8 cellular contexts compared by ENCODE assay signal in the genomic region with DNA sequence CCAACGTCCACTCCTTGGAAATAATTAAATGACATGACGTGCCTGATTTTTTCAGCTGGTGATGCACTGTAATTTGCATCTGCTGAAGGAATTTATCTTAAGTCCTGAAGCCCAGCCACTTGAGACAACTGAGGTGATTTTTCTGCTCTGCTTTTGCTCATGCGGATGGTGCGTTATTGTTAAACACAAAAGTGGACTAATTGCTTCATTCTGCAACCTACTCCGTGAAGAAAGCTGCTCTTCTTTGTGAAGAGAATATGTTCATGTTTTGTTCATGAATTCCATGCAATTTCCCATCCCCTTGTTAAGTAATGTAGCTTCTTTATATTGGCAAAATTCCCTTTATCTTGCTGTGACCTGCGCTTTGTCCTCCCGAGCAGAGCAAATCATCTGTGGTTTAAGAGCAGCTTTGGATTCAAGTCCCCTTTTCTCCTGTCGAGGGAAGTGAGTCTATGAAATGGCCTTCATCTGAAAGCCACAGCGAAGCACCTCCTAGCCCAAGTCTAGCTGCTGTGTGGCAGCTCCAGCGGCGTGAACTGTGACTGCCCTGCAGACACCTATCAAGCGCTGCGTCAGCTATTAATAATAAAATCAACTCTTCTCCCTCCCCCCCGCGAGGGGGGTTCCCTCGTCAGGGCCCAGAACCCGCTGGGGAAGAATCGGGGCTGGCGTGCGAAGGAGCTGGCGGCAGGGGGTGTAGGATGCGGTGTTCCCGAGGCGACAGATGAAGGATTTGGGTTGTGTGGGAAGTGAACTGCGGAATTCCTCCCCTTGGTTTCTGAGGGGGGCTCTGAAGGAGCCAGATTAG. TPM values are rescaled to one million over a fixed set of nuclear protein-coding genes. Genes with fewer than 3 reads are reported as not detected.
DNase-seq lines count a peak whose midpoint lies in the region; ATAC-seq and TF ChIP-seq lines count a peak whose summit lies in the region.

No MANE protein-coding gene starts in this region.

- no peaks in the 10 kb centered on the region for H3K9me3 Mint-ChIP-seq in CD4-positive, alpha-beta memory T cell

- H3K9me3 ChIP-seq in CD4-positive, alpha-beta memory T cell (ENCODE audit: control insufficient read depth in 1 of 2, low read length in 2 of 2): no peaks in the 10 kb centered on the region

- peak overlapping the region; percentile 85 for H3K27ac ChIP-seq in CD4-positive, alpha-beta memory T cell (ENCODE audit: low read depth, low read length)
- H3K27ac ChIP-seq in KMS-11: peak overlapping the region; percentile 90
- peak overlapping the region; percentile 92 for H3K27ac ChIP-seq in layer of hippocampus (ENCODE audit: low read depth, low read length)

- H3K4me2 ChIP-seq in KMS-11: peak overlapping the region; percentile 64

- H3K27me3 Mint-ChIP-seq in CD4-positive, alpha-beta memory T cell: no peaks in the 10 kb centered on the region

- TF ChIP-seq CTCF in KMS-11 (conservative IDR thresholded peaks at IDR 0.05; ENCODE audit: low read depth, low read length): no peak

- H3K79me2 ChIP-seq in KMS-11 (ENCODE audit: insufficient read depth, low read depth): peaks cover 37% of the 10 kb centered on the region

- no peaks in the 10 kb centered on the region for H3K27me3 ChIP-seq in CD4-positive, alpha-beta memory T cell (ENCODE audit: insufficient read depth, low read length)
- H3K27me3 ChIP-seq in KMS-11 (ENCODE audit: insufficient read depth, low read depth) (no peaks in the 10 kb centered on the region), layer of hippocampus (ENCODE audit: control insufficient read depth, insufficient read depth, low read length) (no peaks in the 10 kb centered on the region)

- intact Hi-C loops in CD4-positive, alpha-beta memory T cell (cut with micrococcal nuclease): loop anchor here (2.0 to 5.0 kb wide), 5 partner anchors 123 to 462 kb away; partner anchors contain the start of genes ANAPC7, ARPC3, GLTP and PPP1CC

- peaks cover 39% of the 10 kb centered on the region for H3K4me1 ChIP-seq in CD4-positive, alpha-beta memory T cell (ENCODE audit: insufficient read depth, low read length)
- H3K4me1 ChIP-seq in KMS-11 (ENCODE audit: low read depth, poor library complexity, severe bottlenecking): peaks cover 29% of the 10 kb centered on the region

- ATAC-seq in GM21367 (IDR thresholded peaks at IDR 0.05; ENCODE audit: unreplicated experiment): peak; percentile 5

- peak overlapping the region; percentile 91 for H3K9ac ChIP-seq in KMS-11

- H4K20me1 ChIP-seq in KMS-11 (ENCODE audit: insufficient read depth): peaks cover 29% of the 10 kb centered on the region

- H3K4me3 Mint-ChIP-seq in CD4-positive, alpha-beta memory T cell: peak overlapping the region; percentile 88 to 98 (median 92)

- POLR2A ChIA-PET in CD4-positive, alpha-beta memory T cell (lab: Charles Lee; ENCODE audit: partially characterized antibody): interaction anchor here (0.6 to 3.1 kb wide), 24 partner anchors 9 to 458 kb away, joined by 3 to 27 read pairs (median 4); partner anchors contain the start of genes ANAPC7, ARPC3, FAM216A and GPN3

- H3K36me3 ChIP-seq in CD4-positive, alpha-beta memory T cell (ENCODE audit: insufficient read depth, low read length): no peaks in the 10 kb centered on the region
- no peaks in the 10 kb centered on the region for H3K36me3 ChIP-seq in KMS-11 (ENCODE audit: insufficient read depth)

- peak overlapping the region; percentile 90 to 98 (median 94) for H3K27ac Mint-ChIP-seq in CD4-positive, alpha-beta memory T cell

- H3K36me3 Mint-ChIP-seq in CD4-positive, alpha-beta memory T cell: peaks cover 4 to 20% of the 10 kb centered on the region in 2 donors

- CTCF ChIA-PET in CD4-positive, alpha-beta memory T cell (lab: Charles Lee; ENCODE audit: partially characterized antibody): interaction anchor here (0.6 to 2.8 kb wide), 6 partner anchors 15 to 321 kb away, joined by 3 to 11 read pairs (median 4); no protein-coding TSS in a partner anchor

- peak overlapping the region; percentile 2 to 87 for H3K4me3 ChIP-seq in CD4-positive, alpha-beta memory T cell (ENCODE audit: low read length in 2 of 2)
- no peak overlapping the region for H3K4me3 ChIP-seq in KMS-11 (IDR thresholded peaks at IDR 0.05; ENCODE audit: insufficient read depth, low read depth, low read length)

- peak in 2 of 5 donors; percentile 53 to 83 for DNase-seq in CD4-positive, alpha-beta memory T cell
- peak; percentile 34 for DNase-seq in T1000 (lab: John Stamatoyannopoulos, UW)
- DNase-seq in central memory CD4-positive, alpha-beta T cell: peak; percentile 54
- DNase-seq in stimulated activated CD4-positive, alpha-beta T cell treated with anti-CD3 and anti-CD28 coated beads, Interleukin-1b, Interleukin-23, amount 100 ng/mL, for 48 hours: peak; percentile 41
- no peak for DNase-seq in NK-92 treated with Interleukin-12 subunit alpha and Interleukin-12 subunit beta, amount 100 ng/mL, for 24 hours (lab: John Stamatoyannopoulos, UW)

- peak overlapping the region; percentile 78 for H2AFZ ChIP-seq in KMS-11 (ENCODE audit: low read depth)

- peaks cover 31 to 45% (median 36%) of the 10 kb centered on the region in 4 donors for H3K4me1 Mint-ChIP-seq in CD4-positive, alpha-beta memory T cell

RNA-seq across cellular contexts. Expression of gene ATP2A2, which starts 0.9 kb away (rescaled TPM):
- 10 to 100 TPM; 90.4 to 91.0 TPM for total RNA-seq in CD4-positive, alpha-beta memory T cell
- 1 to 10 TPM; 1.8 to 5.5 TPM for polyA plus RNA-seq in CD4-positive, alpha-beta memory T cell
